ENCODE assay signal across 1 cellular context in the genomic region with DNA sequence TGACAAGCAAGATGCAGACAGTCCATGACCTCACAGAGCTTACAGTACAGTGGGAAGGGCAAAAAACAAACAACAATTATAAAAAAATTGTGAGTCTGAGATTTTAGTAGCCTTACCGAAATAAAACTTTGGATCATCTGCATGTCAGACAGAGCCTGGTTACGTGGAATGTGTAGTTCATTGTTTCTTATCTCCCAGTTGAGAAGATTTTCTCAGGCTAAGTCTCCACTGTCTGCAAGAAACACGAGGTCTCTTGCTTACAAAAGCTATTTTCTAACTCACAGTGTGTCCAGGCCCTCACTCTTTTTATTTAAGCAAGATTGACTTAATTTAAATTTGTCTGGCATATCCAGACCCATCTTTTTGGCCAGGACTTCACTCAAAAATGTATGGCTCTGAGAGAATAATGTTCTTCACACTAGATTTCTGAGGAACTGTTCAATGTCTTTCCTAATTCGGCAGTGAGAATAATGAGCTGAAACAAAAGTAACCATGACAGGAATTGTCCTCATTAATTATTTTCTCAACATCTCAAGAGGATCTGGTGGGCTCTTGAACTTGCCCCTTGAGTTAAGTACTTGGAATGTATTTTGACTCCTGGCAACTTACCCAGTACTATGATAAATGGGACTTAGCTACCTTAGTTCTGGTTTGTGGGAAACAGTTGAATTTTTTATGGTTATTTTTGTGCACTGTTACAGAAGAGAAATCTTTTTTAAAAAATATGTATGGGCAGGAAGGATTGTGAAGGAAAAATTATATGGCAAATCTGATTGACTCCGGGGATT.
TF ChIP-seq lines count a peak whose summit lies in the region.

No MANE protein-coding gene starts in this region.

TF ChIP-seq in IMR-90, 13 proteins besides CTCF, POLR2A, EP300 and RAD21 (continued from another document):
- TF ChIP-seq BHLHE40 (IDR thresholded peaks at IDR 0.05; ENCODE audit: low read depth, low read length) (no peak), CEBPB (IDR thresholded peaks at IDR 0.05; ENCODE audit: low read depth, low read length) (no peak), RCOR1 (IDR thresholded peaks at IDR 0.05; ENCODE audit: insufficient replicate concordance, low read length) (no peak), NFE2L2 (IDR thresholded peaks at IDR 0.05; ENCODE audit: low read depth, low read length) (no peak), CHD1 (IDR thresholded peaks at IDR 0.05; ENCODE audit: low read depth, low read length) (no peak), MAFK (IDR thresholded peaks at IDR 0.05; ENCODE audit: low read depth, low read length) (no peak), MAZ (IDR thresholded peaks at IDR 0.05; ENCODE audit: borderline replicate concordance, low read depth, low read length) (no peak)
- TF ChIP-seq, protein P1, sequence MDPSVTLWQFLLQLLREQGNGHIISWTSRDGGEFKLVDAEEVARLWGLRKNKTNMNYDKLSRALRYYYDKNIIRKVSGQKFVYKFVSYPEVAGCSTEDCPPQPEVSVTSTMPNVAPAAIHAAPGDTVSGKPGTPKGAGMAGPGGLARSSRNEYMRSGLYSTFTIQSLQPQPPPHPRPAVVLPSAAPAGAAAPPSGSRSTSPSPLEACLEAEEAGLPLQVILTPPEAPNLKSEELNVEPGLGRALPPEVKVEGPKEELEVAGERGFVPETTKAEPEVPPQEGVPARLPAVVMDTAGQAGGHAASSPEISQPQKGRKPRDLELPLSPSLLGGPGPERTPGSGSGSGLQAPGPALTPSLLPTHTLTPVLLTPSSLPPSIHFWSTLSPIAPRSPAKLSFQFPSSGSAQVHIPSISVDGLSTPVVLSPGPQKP (IDR thresholded peaks at IDR 0.05; ENCODE audit: borderline replicate concordance, low read depth, low read length) = no peak
- TF ChIP-seq, protein P2, sequence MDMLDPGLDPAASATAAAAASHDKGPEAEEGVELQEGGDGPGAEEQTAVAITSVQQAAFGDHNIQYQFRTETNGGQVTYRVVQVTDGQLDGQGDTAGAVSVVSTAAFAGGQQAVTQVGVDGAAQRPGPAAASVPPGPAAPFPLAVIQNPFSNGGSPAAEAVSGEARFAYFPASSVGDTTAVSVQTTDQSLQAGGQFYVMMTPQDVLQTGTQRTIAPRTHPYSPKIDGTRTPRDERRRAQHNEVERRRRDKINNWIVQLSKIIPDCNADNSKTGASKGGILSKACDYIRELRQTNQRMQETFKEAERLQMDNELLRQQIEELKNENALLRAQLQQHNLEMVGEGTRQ (IDR thresholded peaks at IDR 0.05; ENCODE audit: low read depth, low read length) = no peak
